In the genomic region with DNA sequence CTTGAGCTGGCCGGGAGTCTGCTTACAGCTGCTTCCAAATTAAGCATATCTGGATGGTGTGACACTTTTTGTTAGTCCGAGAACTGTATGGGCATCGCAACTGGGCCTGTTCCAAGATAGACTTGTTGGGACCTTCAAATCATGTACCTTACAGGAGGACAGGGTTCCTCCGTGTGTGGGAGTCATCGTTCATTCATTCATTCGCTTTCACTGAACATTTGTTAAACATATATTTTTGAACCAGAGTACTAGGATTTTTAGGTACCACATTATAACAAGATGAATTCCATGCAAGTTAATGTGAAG, we compare ENCODE assay signal across 8 cellular contexts. TPM values are rescaled to one million over a fixed set of nuclear protein-coding genes. Genes with fewer than 3 reads are reported as not detected.
DNase-seq lines count a peak whose midpoint lies in the region; ATAC-seq and TF ChIP-seq lines count a peak whose summit lies in the region.

No MANE protein-coding gene starts in this region.

- H3K4me1 Mint-ChIP-seq in CD8-positive, alpha-beta memory T cell: peaks cover 45 to 50% (median 50%) of the 10 kb centered on the region in 3 donors

- H4K20me1 ChIP-seq in MM.1S (ENCODE audit: insufficient read depth, low read length): no peaks in the 10 kb centered on the region

- H3K27ac Mint-ChIP-seq in CD8-positive, alpha-beta memory T cell: peak overlapping the region; percentile 84 to 97 (median 96)

- POLR2A ChIA-PET in CD8-positive, alpha-beta memory T cell (lab: Charles Lee): interaction anchor here (0.7 to 2.0 kb wide), 4 partner anchors 15 to 59 kb away, joined by 6 to 13 read pairs (median 8); partner anchors contain the start of gene CAPRIN2

- H3K9me3 ChIP-seq in CD8-positive, alpha-beta memory T cell (ENCODE audit: low read length): no peaks in the 10 kb centered on the region
- no peaks in the 10 kb centered on the region for H3K9me3 ChIP-seq in MM.1S (replicated peaks; ENCODE audit: insufficient read depth, low read length)

- no peaks in the 10 kb centered on the region for H3K9me3 Mint-ChIP-seq in CD8-positive, alpha-beta memory T cell

- TF ChIP-seq CTCF in MM.1S (IDR thresholded peaks at IDR 0.05; ENCODE audit: low read length) (no peak), epithelial cell of esophagus (IDR thresholded peaks at IDR 0.05; ENCODE audit: insufficient read depth, low read depth, low read length, missing control alignments) (no peak), retinal pigment epithelial cell (conservative IDR thresholded peaks at IDR 0.05; ENCODE audit: low read depth, low read length) (no peak)

- peak overlapping the region; percentile 96 to 99 (median 99) for H3K4me3 Mint-ChIP-seq in CD8-positive, alpha-beta memory T cell

- CTCF ChIA-PET in CD8-positive, alpha-beta memory T cell (lab: Charles Lee): interaction anchor here (0.6 to 1.4 kb wide), 9 partner anchors 11 to 153 kb away, joined by 3 to 6 read pairs (median 4); no protein-coding TSS in a partner anchor

- peak overlapping the region; percentile 89 for H3K4me3 ChIP-seq in CD8-positive, alpha-beta memory T cell (ENCODE audit: low read length)
- H3K4me3 ChIP-seq in MM.1S (ENCODE audit: low read length) (peak overlapping the region; percentile 90), epithelial cell of esophagus (ENCODE audit: low read length) (peak overlapping the region; percentile 95), retinal pigment epithelial cell (ENCODE audit: low read length) (peak overlapping the region; percentile 99)

- no peaks in the 10 kb centered on the region for H3K9me2 ChIP-seq in MM.1S (replicated peaks; ENCODE audit: insufficient read depth, low read length)

- no peaks in the 10 kb centered on the region for H3K27me3 ChIP-seq in CD8-positive, alpha-beta memory T cell (ENCODE audit: insufficient read depth, low read length, poor library complexity, severe bottlenecking)
- H3K27me3 ChIP-seq in MM.1S (replicated peaks; ENCODE audit: insufficient read depth, low read length): no peaks in the 10 kb centered on the region

- H3K27me3 Mint-ChIP-seq in CD8-positive, alpha-beta memory T cell: no peaks in the 10 kb centered on the region

- no peak for DNase-seq in CD8-positive, alpha-beta memory T cell
- DNase-seq in MM.1S (no peak), epithelial cell of esophagus (ENCODE audit: low read depth) (no peak), retinal pigment epithelial cell (ENCODE audit: low read depth) (no peak), cerebellar nuclear complex (lab: John Stamatoyannopoulos, UW) (no peak), NCI-H1092 treated with DMSO at 0.1 percent for 48 hours (lab: John Stamatoyannopoulos, UW) (no peak)
- no peak for DNase-seq in stimulated activated CD4-positive, alpha-beta T cell treated with anti-CD3 and anti-CD28 coated beads, Interleukin-4, amount 100 ng/mL, for 24 hours

- H3K79me2 ChIP-seq in MM.1S (ENCODE audit: low read length): peaks cover 48% of the 10 kb centered on the region

- H3K4me1 ChIP-seq in CD8-positive, alpha-beta memory T cell (ENCODE audit: insufficient read depth, low read length): peaks cover 21% of the 10 kb centered on the region
- peaks cover 15% of the 10 kb centered on the region; the same call in 1 of the 2 replicates for H3K4me1 ChIP-seq in MM.1S (ENCODE audit: low read length)

- peaks cover 0 to 11% (median 3%) of the 10 kb centered on the region in 3 donors for H3K36me3 Mint-ChIP-seq in CD8-positive, alpha-beta memory T cell

- peak overlapping the region; percentile 87 for H3K4me2 ChIP-seq in MM.1S (ENCODE audit: low read depth, low read length)

- H2AFZ ChIP-seq in MM.1S (ENCODE audit: low read length): peak overlapping the region; percentile 99

- ATAC-seq in GM21723 (IDR thresholded peaks at IDR 0.05; ENCODE audit: unreplicated experiment): peak; percentile 38

- H3F3A ChIP-seq in MM.1S (ENCODE audit: insufficient read depth, low read length): no peaks in the 10 kb centered on the region

- H3K36me3 ChIP-seq in CD8-positive, alpha-beta memory T cell (ENCODE audit: insufficient read depth, low read length): no peaks in the 10 kb centered on the region
- no peaks in the 10 kb centered on the region for H3K36me3 ChIP-seq in MM.1S (replicated peaks; ENCODE audit: insufficient read depth, low read length)

- H3K9ac ChIP-seq in MM.1S (ENCODE audit: low read length): peak overlapping the region; percentile 82

- peak overlapping the region; percentile 86 for H3K27ac ChIP-seq in CD8-positive, alpha-beta memory T cell (ENCODE audit: low read depth, low read length)
- H3K27ac ChIP-seq in MM.1S (ENCODE audit: low read length): no peak overlapping the region

RNA-seq across cellular contexts. Expression of gene IPO8, which starts 0.4 kb away (rescaled TPM):
- 10 to 100 TPM; 50.8 to 52.9 TPM for total RNA-seq in CD8-positive, alpha-beta memory T cell
- polyA plus RNA-seq in CD8-positive, alpha-beta memory T cell: 14.8 TPM

RNA-seq across cellular contexts. Expression of gene CAPRIN2, which starts 58.7 kb away (rescaled TPM):
- total RNA-seq in CD8-positive, alpha-beta memory T cell: 10 to 100 TPM in 1 of 2 experiments, 1 to 10 TPM in 1; 8.8 to 11.5 TPM
- polyA plus RNA-seq in CD8-positive, alpha-beta memory T cell: 11.1 TPM
